ENCODE assay signal across 30 cellular contexts in genomic region chr2:178056345-178056744, GRCh38. TPM values are rescaled to one million over a fixed set of nuclear protein-coding genes. Genes with fewer than 3 reads are reported as not detected.
"Had no signal": no experiment of that assay in that cellular context is flagged by ENCODE, and none has a peak within 500 bp of the region (broad histone marks: within the 10 kb centered on the region; RNA-seq: fewer than 3 reads in every experiment).

No MANE protein-coding gene starts in this region.

- H3K27ac Mint-ChIP-seq: dendritic cell treated with granulocyte-macrophage colony-stimulating factor and Interleukin-4, amounts not matched to agents 40 ng/mL and 50 ng/mL, for 4 days; effector memory CD8-positive, alpha-beta T cell; endodermal cell had no signal

- H3K27me3 Mint-ChIP-seq: dendritic cell treated with granulocyte-macrophage colony-stimulating factor and Interleukin-4, amounts not matched to agents 40 ng/mL and 50 ng/mL, for 4 days had no signal

- H3K27me3 ChIP-seq: colonic mucosa, dorsolateral prefrontal cortex, esophagus muscularis mucosa, esophagus squamous epithelium, foreskin keratinocyte, gastrocnemius medialis, gastroesophageal sphincter, heart left ventricle had no signal

- DNase-seq: colonic mucosa; cortex of kidney; dermis blood vessel endothelial cell; dorsolateral prefrontal cortex; effector CD4-positive, alpha-beta T cell; effector CD8-positive, alpha-beta T cell; effector memory CD4-positive, alpha-beta T cell; effector memory CD8-positive, alpha-beta T cell; endodermal cell; erythroblast; esophagus squamous epithelium; foreskin fibroblast; foreskin keratinocyte; foreskin melanocyte; gastrocnemius medialis; glutamatergic neuron; head of caudate nucleus; heart left ventricle had no signal

- H3K9me3 ChIP-seq: colonic mucosa, esophagus muscularis mucosa, esophagus squamous epithelium, gastrocnemius medialis, gastroesophageal sphincter, heart left ventricle had no signal

- H3K27ac ChIP-seq: colonic mucosa, coronary artery, dorsolateral prefrontal cortex, epithelial cell of prostate, esophagus muscularis mucosa, esophagus squamous epithelium, foreskin keratinocyte, gastrocnemius medialis, gastroesophageal sphincter, heart left ventricle had no signal

- H3K4me3 ChIP-seq: colonic mucosa, coronary artery, dorsolateral prefrontal cortex, esophagus muscularis mucosa, esophagus squamous epithelium, gastrocnemius medialis, gastroesophageal sphincter, heart left ventricle had no signal

- H3K4me3 Mint-ChIP-seq: dendritic cell treated with granulocyte-macrophage colony-stimulating factor and Interleukin-4, amounts not matched to agents 40 ng/mL and 50 ng/mL, for 4 days; effector memory CD8-positive, alpha-beta T cell; endodermal cell had no signal

- H3K4me1 ChIP-seq: colonic mucosa, esophagus muscularis mucosa, esophagus squamous epithelium, foreskin keratinocyte, gastrocnemius medialis, gastroesophageal sphincter, heart left ventricle had no signal

- H3K9me3 Mint-ChIP-seq: dendritic cell treated with granulocyte-macrophage colony-stimulating factor and Interleukin-4, amounts not matched to agents 40 ng/mL and 50 ng/mL, for 4 days; effector memory CD8-positive, alpha-beta T cell; endodermal cell had no signal

- ATAC-seq: effector memory CD8-positive, alpha-beta T cell; esophagus mucosa; foreskin keratinocyte; gastrocnemius medialis; gastroesophageal sphincter; heart left ventricle had no signal

- FAIRE-seq: colon, endometrium, endothelial cell of umbilical vein, frontal cortex had no signal

- H3K36me3 ChIP-seq: colonic mucosa, esophagus muscularis mucosa, esophagus squamous epithelium, gastrocnemius medialis, gastroesophageal sphincter, heart left ventricle had no signal

RNA-seq across cellular contexts. Expression of gene PDE11A, which starts 16.2 kb away (rescaled TPM):
- total RNA-seq: esophagus mucosa, glomerular endothelial cell had no signal
- polyA plus RNA-seq: esophagus had no signal
